Comparison of ENCODE assay signal across 8 cellular contexts in the genomic region with DNA sequence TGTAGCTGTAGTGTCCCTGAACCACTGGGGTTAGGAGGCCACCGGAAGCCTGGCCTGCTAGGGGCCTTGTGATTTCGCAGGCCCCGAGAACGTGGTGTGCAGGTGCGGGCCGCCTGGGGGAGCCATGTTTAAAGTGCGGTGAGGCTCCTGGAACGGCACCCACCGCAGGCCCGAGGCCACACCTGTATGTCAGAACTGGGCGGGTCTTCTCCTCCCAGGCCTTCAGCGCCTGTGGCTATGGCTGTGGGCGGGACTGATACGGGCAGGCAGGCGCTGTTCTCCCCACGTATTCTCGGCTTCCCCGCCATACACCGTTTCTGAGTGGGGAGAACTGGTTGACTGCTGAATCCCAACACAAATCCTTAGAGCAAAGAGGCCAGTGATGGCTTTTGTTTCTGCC.
DNase-seq lines count a peak whose midpoint lies in the region; ATAC-seq lines count a peak whose summit lies in the region.
"Had no signal": no experiment of that assay in that cellular context is flagged by ENCODE, and none has a peak within 500 bp of the region (broad histone marks: within the 10 kb centered on the region; RNA-seq: fewer than 3 reads in every experiment).

No MANE protein-coding gene starts in this region.

- ATAC-seq in HG02852 (IDR thresholded peaks at IDR 0.05; ENCODE audit: unreplicated experiment): peak; percentile 49

- peak; percentile 70 for DNase-seq in T-helper 22 cell (ENCODE audit: low read depth)
- DNase-seq in central memory CD4-positive, alpha-beta T cell: peak; percentile 70
- DNase-seq in stimulated activated CD4-positive, alpha-beta T cell treated with anti-CD3 and anti-CD28 coated beads, Interleukin-4, amount 100 ng/mL, for 24 hours: peak; percentile 64
- no peak for DNase-seq in NCI-H82 treated with DMSO at 0.1 percent for 48 hours (lab: John Stamatoyannopoulos, UW; ENCODE audit: unreplicated experiment)
- no peak for DNase-seq in NCI-H748 (lab: John Stamatoyannopoulos, UW; ENCODE audit: unreplicated experiment)
- no peak for DNase-seq in germinal center (ENCODE audit: low spot score)
- DNase-seq: KG1 had no signal

Comparison
In these comparisons a context has a peak if more than half of its experiments do, and no peak if none do; other contexts are left out.
1. DNase-seq: peak in T-helper 22 cell (single experiment), central memory CD4-positive, alpha-beta T cell (single experiment) and stimulated activated CD4-positive, alpha-beta T cell treated with anti-CD3 and anti-CD28 coated beads, Interleukin-4, amount 100 ng/mL, for 24 hours (single experiment); none in NCI-H82 treated with DMSO at 0.1 percent for 48 hours (single experiment), NCI-H748 (single experiment) and germinal center (single experiment).